ENCODE assay signal across 8 cellular contexts in the genomic region with DNA sequence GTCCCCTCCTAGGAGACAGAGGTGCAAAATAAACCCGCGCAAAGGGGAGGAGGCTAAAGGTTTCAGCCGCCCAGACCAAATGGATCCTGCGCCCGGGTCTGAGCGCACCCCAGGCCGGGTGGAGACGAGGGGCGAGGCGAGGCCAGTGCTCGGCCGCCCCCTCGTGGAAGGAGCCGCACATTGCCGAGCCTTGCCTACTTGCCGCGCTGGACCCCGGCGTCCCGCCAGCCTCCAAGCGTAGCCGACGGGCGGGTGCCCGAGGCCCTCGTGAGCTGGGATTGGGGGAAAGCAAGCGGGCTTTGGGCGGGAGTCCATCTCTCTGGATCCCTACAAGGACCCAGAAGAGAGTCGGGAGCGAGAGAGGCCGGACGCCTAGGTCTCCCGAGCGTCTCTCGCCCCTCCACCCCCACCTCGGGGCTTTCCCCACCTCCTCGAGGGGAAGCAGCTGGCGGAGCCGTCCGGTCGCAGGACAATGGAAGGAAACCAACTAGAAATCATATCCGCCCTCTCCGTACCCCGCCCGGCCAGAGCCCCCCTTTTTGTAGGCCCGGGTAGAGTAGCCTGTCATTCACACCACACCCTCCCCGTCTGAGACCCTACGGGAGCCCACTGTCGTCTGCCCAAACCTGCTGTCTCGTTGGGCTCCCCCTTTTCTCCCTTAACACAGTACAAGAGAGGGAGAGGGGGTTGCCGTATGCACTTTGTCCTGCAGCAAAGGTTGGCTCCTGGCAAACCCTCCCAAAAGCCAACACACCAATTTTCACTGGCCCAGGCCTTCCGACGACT. TPM values are rescaled to one million over a fixed set of nuclear protein-coding genes. Genes with fewer than 3 reads are reported as not detected.
DNase-seq lines count a peak whose midpoint lies in the region; ATAC-seq and TF ChIP-seq lines count a peak whose summit lies in the region.

No MANE protein-coding gene starts in this region.

- H4K8ac ChIP-seq in neuronal stem cell (ENCODE audit: low read depth, low read length) = no peak overlapping the region

- no CpG with 5 or more reads among the region's 53 CpGs for WGBS in neuronal stem cell (ENCODE audit: extremely low coverage in 2 of 2, insufficient read length in 2 of 2, insufficient replicate concordance in 1 of 2), 2 donors
- 3% methylated on average over 53 of the region's 53 CpGs for WGBS in thymus

- peak overlapping the region; percentile 61 for H3K4me2 ChIP-seq in neuronal stem cell (ENCODE audit: insufficient read depth, low read length, poor library complexity, severe bottlenecking)

- H3K27me3 ChIP-seq in BJ (ENCODE audit: control insufficient read depth, insufficient read depth, low read length) (no peaks in the 10 kb centered on the region), Peyer's patch (no peaks in the 10 kb centered on the region), foreskin keratinocyte (peaks cover 9% of the 10 kb centered on the region), neuronal stem cell (ENCODE audit: control insufficient read depth in 3 of 3, insufficient read depth in 3 of 3, low read depth in 1 of 3, low read length in 3 of 3) (peaks cover 13 to 51% (median 35%) of the 10 kb centered on the region in 3 experiments), thymus (ENCODE audit: control insufficient read depth, insufficient read depth) (peaks cover 30% of the 10 kb centered on the region)

- H3K79me1 ChIP-seq in neuronal stem cell (ENCODE audit: low read depth, low read length) = peaks cover 1% of the 10 kb centered on the region

- H3K9ac ChIP-seq in neuronal stem cell (ENCODE audit: low read depth, low read length, poor library complexity) = no peak overlapping the region

- H3K36me3 ChIP-seq in BJ (ENCODE audit: control insufficient read depth, insufficient read depth, low read length) = no peaks in the 10 kb centered on the region; the same call in 1 of the 2 replicates
- H3K36me3 ChIP-seq in Peyer's patch = no peaks in the 10 kb centered on the region
- peaks cover 2 to 5% of the 10 kb centered on the region in 2 donors for H3K36me3 ChIP-seq in neuronal stem cell (replicated peaks in 1 of 2; ENCODE audit: control insufficient read depth in 2 of 2, insufficient read depth in 2 of 2, low read length in 2 of 2)
- peaks cover under 1% of the 10 kb centered on the region for H3K36me3 ChIP-seq in thymus (ENCODE audit: control insufficient read depth, insufficient read depth)

- no peaks in the 10 kb centered on the region for H3K9me3 ChIP-seq in Peyer's patch
- H3K9me3 ChIP-seq in neuronal stem cell (replicated peaks in 1 of 2; ENCODE audit: control insufficient read depth in 2 of 2, insufficient read depth in 1 of 2, low read depth in 1 of 2, low read length in 2 of 2) = peaks cover 0 to 8% of the 10 kb centered on the region in 2 donors
- H3K9me3 ChIP-seq in thymus (ENCODE audit: control insufficient read depth) = no peaks in the 10 kb centered on the region

- POLR2A ChIA-PET in BJ (lab: Charles Lee) = no interaction called here

- H2AFZ ChIP-seq in neuronal stem cell (ENCODE audit: low read length) = peak overlapping the region; percentile 97

- peak overlapping the region; percentile 94 for H2AK5ac ChIP-seq in neuronal stem cell (ENCODE audit: low read depth, low read length)

- H3K27ac ChIP-seq in Peyer's patch (peak overlapping the region; percentile 60 to 70 (median 66)), foreskin keratinocyte (no peak overlapping the region), neuronal stem cell (replicated peaks; ENCODE audit: low read length) (no peak overlapping the region), thymus (ENCODE audit: low read depth) (peak overlapping the region; percentile 49)

- H2BK12ac ChIP-seq in neuronal stem cell (ENCODE audit: low read length) = no peak overlapping the region

- peak overlapping the region; percentile 89 for H3K18ac ChIP-seq in neuronal stem cell (ENCODE audit: low read length)

- H3K23ac ChIP-seq in neuronal stem cell (ENCODE audit: low read depth, low read length, poor library complexity) = peak overlapping the region; percentile 65

- TF ChIP-seq POLR2A in Peyer's patch (IDR thresholded peaks at IDR 0.05) = no peak

- H3K4me1 ChIP-seq in Peyer's patch (peaks cover 2 to 31% (median 14%) of the 10 kb centered on the region in 4 donors), foreskin keratinocyte (no peaks in the 10 kb centered on the region), neuronal stem cell (ENCODE audit: control insufficient read depth in 2 of 2, insufficient read depth in 1 of 2, low read depth in 1 of 2, low read length in 2 of 2) (peaks cover 6 to 12% of the 10 kb centered on the region in 2 donors), thymus (ENCODE audit: control insufficient read depth, insufficient read depth, low read length) (peaks cover 6% of the 10 kb centered on the region)

- no peak for DNase-seq in BJ (ENCODE audit: low read depth)
- peak; percentile 88 for DNase-seq in GM19238 (ENCODE audit: insufficient read length, low spot score)
- peak; percentile 55 for DNase-seq in HT-29 (ENCODE audit: low spot score)
- DNase-seq in Peyer's patch = peak; percentile 79 to 91 (median 86)
- DNase-seq in activated effector memory CD4-positive, alpha-beta T cell treated with anti-CD3 and anti-CD28 coated beads, Interleukin-2, amount 50 U/mL, for 16 hours = peak; percentile 92
- no peak for DNase-seq in foreskin keratinocyte
- no peak for DNase-seq in neuronal stem cell (ENCODE audit: low spot score)

- H2BK120ac ChIP-seq in neuronal stem cell (ENCODE audit: low read depth, low read length) = peak overlapping the region; percentile 31

- H3K4me3 ChIP-seq in BJ (ENCODE audit: low read depth, low read length) (no peak overlapping the region), Peyer's patch (peak overlapping the region; percentile 4 to 46 (median 35)), neuronal stem cell (ENCODE audit: low read length in 2 of 2) (peak overlapping the region; percentile 27 to 62), thymus (ENCODE audit: low read length) (peak overlapping the region; percentile 35)

- ATAC-seq in foreskin keratinocyte = peak; percentile 67

- H3K14ac ChIP-seq in neuronal stem cell (ENCODE audit: low read length) = no peak overlapping the region

- H4K91ac ChIP-seq in neuronal stem cell (ENCODE audit: low read depth, low read length, poor library complexity) = no peak overlapping the region

- CTCF ChIA-PET in BJ (lab: Yijun Ruan, JAX) = interaction anchor here (0.7 to 4.2 kb wide), 18 partner anchors 8 to 357 kb away, joined by 3 to 61 read pairs (median 5); partner anchors contain the start of gene SLC16A13

- TF ChIP-seq CTCF in BJ (IDR thresholded peaks at IDR 0.05; ENCODE audit: insufficient read depth, low read depth, low read length) (peak; percentile 97), Peyer's patch (IDR thresholded peaks at IDR 0.05) (peak; percentile 88 to 96 (median 94)), foreskin keratinocyte (conservative IDR thresholded peaks at IDR 0.05) (peak; percentile 91)

- H2BK5ac ChIP-seq in neuronal stem cell (ENCODE audit: low read length) = no peak overlapping the region

- no peak overlapping the region for H3K4ac ChIP-seq in neuronal stem cell (ENCODE audit: low read length)

- peak overlapping the region; percentile 17 for H2BK15ac ChIP-seq in neuronal stem cell (ENCODE audit: low read length)

RNA-seq across cellular contexts. Expression of gene BCL6B, which starts 0.7 kb away (rescaled TPM):
- not detected in 2 replicates for polyA plus RNA-seq in BJ (2011; rRNA removed)
- polyA minus RNA-seq in BJ (2011; rRNA and poly(A)+ RNA removed) = not detected in 2 replicates
- not detected in 2 replicates for total RNA-seq in HT-29 (2014; rRNA removed; shearing (Covaris generic))
- 1 to 10 TPM in 2 of 4 donors, under 1 TPM in 2; 0.57 to 9.9 (median 1.4) TPM for total RNA-seq in Peyer's patch
- 0.07 and 0.10 TPM in 2 replicates for total RNA-seq in foreskin keratinocyte
- polyA plus RNA-seq in foreskin keratinocyte = 0.06 TPM in 2 replicates
- 3.1 TPM for polyA plus RNA-seq in neuronal stem cell (2013, experiment 1 of 2)
- polyA plus RNA-seq in neuronal stem cell (2013, experiment 2 of 2) = 2.8 TPM
- 2.4 TPM for polyA plus RNA-seq in thymus

RNA-seq across cellular contexts. Expression of gene RNASEK, which starts 9.8 kb away (rescaled TPM):
- polyA plus RNA-seq in BJ (2011; rRNA removed) = 362 and 399 TPM in 2 replicates
- 75.4 and 87.6 TPM in 2 replicates for polyA minus RNA-seq in BJ (2011; rRNA and poly(A)+ RNA removed)
- 111 and 114 TPM in 2 replicates for total RNA-seq in HT-29 (2014; rRNA removed; shearing (Covaris generic))
- total RNA-seq in Peyer's patch = 100 to 1,000 TPM in 2 of 4 donors, 10 to 100 TPM in 2; 56.9 to 138 (median 109) TPM
- total RNA-seq in foreskin keratinocyte = 152 and 162 TPM in 2 replicates
- 361 and 378 TPM in 2 replicates for polyA plus RNA-seq in foreskin keratinocyte
- polyA plus RNA-seq in neuronal stem cell (2013, experiment 1 of 2) = 400 TPM
- 390 TPM for polyA plus RNA-seq in neuronal stem cell (2013, experiment 2 of 2)
- 368 TPM for polyA plus RNA-seq in thymus

RNA-seq across cellular contexts. Expression of gene SLC16A13, which starts 13.6 kb away (rescaled TPM):
- polyA plus RNA-seq in BJ (2011; rRNA removed) (1.4 and 2.8 TPM in 2 replicates), foreskin keratinocyte (6.9 and 10.2 TPM in 2 replicates), thymus (2.5 TPM)
- polyA minus RNA-seq in BJ (2011; rRNA and poly(A)+ RNA removed) = 0.93 and 1.4 TPM in 2 replicates
- 0.16 and 0.28 TPM in 2 replicates for total RNA-seq in HT-29 (2014; rRNA removed; shearing (Covaris generic))
- total RNA-seq in Peyer's patch (10 to 100 TPM in 1 of 4 donors, 1 to 10 TPM in 3; 7.5 to 16.4 (median 8.8) TPM), foreskin keratinocyte (4.3 and 6.7 TPM in 2 replicates)
- 3.0 TPM for polyA plus RNA-seq in neuronal stem cell (2013, experiment 1 of 2)
- 3.4 TPM for polyA plus RNA-seq in neuronal stem cell (2013, experiment 2 of 2)

RNA-seq across cellular contexts. Expression of gene SLC16A11, which starts 21.7 kb away (rescaled TPM):
- polyA plus RNA-seq in BJ (2011; rRNA removed) (not detected in 2 replicates), foreskin keratinocyte (0.30 and 0.65 TPM in 2 replicates), thymus (7.4 TPM)
- polyA minus RNA-seq in BJ (2011; rRNA and poly(A)+ RNA removed) = not detected in 2 replicates
- not detected in 2 replicates for total RNA-seq in HT-29 (2014; rRNA removed; shearing (Covaris generic))
- total RNA-seq in Peyer's patch (1 to 10 TPM in 1 of 4 donors, under 1 TPM in 1, not detected in 2; 0.94 to 1.1 TPM), foreskin keratinocyte (0.21 and 0.24 TPM in 2 replicates)
- polyA plus RNA-seq in neuronal stem cell (2013, experiment 1 of 2) = 0.04 TPM
- 0.03 TPM for polyA plus RNA-seq in neuronal stem cell (2013, experiment 2 of 2)

RNA-seq across cellular contexts. Expression of gene ALOX12, which starts 26.3 kb away (rescaled TPM):
- polyA plus RNA-seq in BJ (2011; rRNA removed) (not detected in 2 replicates), foreskin keratinocyte (0.18 and 0.47 TPM in 2 replicates), thymus (0.32 TPM)
- not detected in 2 replicates for polyA minus RNA-seq in BJ (2011; rRNA and poly(A)+ RNA removed)
- not detected in 2 replicates for total RNA-seq in HT-29 (2014; rRNA removed; shearing (Covaris generic))
- total RNA-seq in Peyer's patch (not detected), foreskin keratinocyte (0.28 and 0.34 TPM in 2 replicates)
- 0.32 TPM for polyA plus RNA-seq in neuronal stem cell (2013, experiment 1 of 2)
- 0.25 TPM for polyA plus RNA-seq in neuronal stem cell (2013, experiment 2 of 2)

Comparison
In these comparisons a context has a peak if more than half of its experiments do, and no peak if none do; other contexts are left out.
1. DNase-seq: peak in GM19238 (single experiment), HT-29 (single experiment), Peyer's patch (3 of 3) and activated effector memory CD4-positive, alpha-beta T cell treated with anti-CD3 and anti-CD28 coated beads, Interleukin-2, amount 50 U/mL, for 16 hours (single experiment); none in BJ (single experiment), foreskin keratinocyte (0 of 2) and neuronal stem cell (single experiment).
2. H3K27ac ChIP-seq: peak in Peyer's patch (4 of 4) and thymus (single experiment); none in foreskin keratinocyte (single experiment) and neuronal stem cell (single experiment).
3. Peak in every context shown above with its lines, with median percentiles within 50 percentile points of each other: CTCF ChIP-seq.